ENCODE assay signal across 26 cellular contexts in genomic region chr11:131036544-131036943, GRCh38.
"Had no signal": no experiment of that assay in that cellular context is flagged by ENCODE, and none has a peak within 500 bp of the region (broad histone marks: within the 10 kb centered on the region; RNA-seq: fewer than 3 reads in every experiment).

No MANE protein-coding gene starts in this region.

- H3K4me3 ChIP-seq: left ventricle myocardium inferior, lower lobe of right lung, psoas muscle, spleen, tibial artery, upper lobe of left lung, uterus had no signal

- H3K9me3 Mint-ChIP-seq: nephron progenitor cell; stimulated activated memory B cell treated with anti-CD40 and anti-IgM and Interleukin-4, amounts not matched to agents 10 μg/mL and 1 μg/mL and 100 μg/mL, for 72 hours; stimulated activated naive CD8-positive, alpha-beta T cell treated with anti-CD3 and anti-CD28 coated beads, Interleukin-15, Interleukin-2, amounts not matched to agents 100 ng/mL and 50 ng/mL, for 24 hours had no signal

- H3K9me3 ChIP-seq: left ventricle myocardium inferior, lower lobe of right lung, neutrophil, psoas muscle, spleen, tibial artery, upper lobe of left lung, uterus had no signal

- DNase-seq: effector memory CD4-positive, alpha-beta T cell; foreskin keratinocyte; immature natural killer cell; left cardiac atrium; left ventricle myocardium inferior; lower lobe of right lung; midbrain; naive B cell; nephron progenitor cell; psoas muscle; retina; spleen; stimulated activated CD4-positive, alpha-beta T cell treated with anti-CD3 and anti-CD28 coated beads, Interleukin-15, amount 100 ng/mL, for 24 hours; stimulated activated CD4-positive, alpha-beta T cell treated with anti-CD3 and anti-CD28 coated beads, Interleukin-1b, Interleukin-23, amount 100 ng/mL, for 48 hours; stimulated activated CD4-positive, alpha-beta T cell treated with anti-CD3 and anti-CD28 coated beads, Interleukin-4, amount 100 ng/mL, for 24 hours; tibial artery; upper lobe of left lung; uterus had no signal

- H3K4me1 ChIP-seq: left ventricle myocardium inferior, lower lobe of right lung, psoas muscle, spleen, tibial artery, upper lobe of left lung, uterus had no signal

- H3K4me3 Mint-ChIP-seq: immature natural killer cell; memory B cell; naive B cell; nephron progenitor cell; stimulated activated memory B cell treated with anti-CD40 and anti-IgM and Interleukin-4, amounts not matched to agents 10 μg/mL and 1 μg/mL and 100 μg/mL, for 72 hours; stimulated activated naive CD8-positive, alpha-beta T cell treated with anti-CD3 and anti-CD28 coated beads, Interleukin-15, Interleukin-2, amounts not matched to agents 100 ng/mL and 50 ng/mL, for 24 hours had no signal

- H3K27ac Mint-ChIP-seq: immature natural killer cell; memory B cell; naive B cell; nephron progenitor cell; stimulated activated memory B cell treated with anti-CD40 and anti-IgM and Interleukin-4, amounts not matched to agents 10 μg/mL and 1 μg/mL and 100 μg/mL, for 72 hours; stimulated activated naive CD8-positive, alpha-beta T cell treated with anti-CD3 and anti-CD28 coated beads, Interleukin-15, Interleukin-2, amounts not matched to agents 100 ng/mL and 50 ng/mL, for 24 hours had no signal

- H3K27me3 ChIP-seq: foreskin keratinocyte, neutrophil, tibial artery, upper lobe of left lung, uterus had no signal

- H3K36me3 Mint-ChIP-seq: immature natural killer cell; memory B cell; naive B cell; stimulated activated memory B cell treated with anti-CD40 and anti-IgM and Interleukin-4, amounts not matched to agents 10 μg/mL and 1 μg/mL and 100 μg/mL, for 72 hours had no signal

- FAIRE-seq: endometrium, keratinocyte had no signal

- H3K4me1 Mint-ChIP-seq: immature natural killer cell; memory B cell; naive B cell; stimulated activated memory B cell treated with anti-CD40 and anti-IgM and Interleukin-4, amounts not matched to agents 10 μg/mL and 1 μg/mL and 100 μg/mL, for 72 hours had no signal

- H3K27ac ChIP-seq: foreskin keratinocyte, left ventricle myocardium inferior, lower lobe of right lung, neutrophil, psoas muscle, spleen, tibial artery, upper lobe of left lung, uterus had no signal

- ATAC-seq: esophagus mucosa; foreskin keratinocyte; left cardiac atrium; lower lobe of right lung; psoas muscle; sciatic nerve; stimulated activated memory B cell treated with anti-CD40 and anti-IgM and Interleukin-4, amounts not matched to agents 10 μg/mL and 1 μg/mL and 100 μg/mL, for 72 hours had no signal

- H3K36me3 ChIP-seq: left ventricle myocardium inferior, lower lobe of right lung, neutrophil, spleen, tibial artery, upper lobe of left lung, uterus had no signal
